In the genomic region with DNA sequence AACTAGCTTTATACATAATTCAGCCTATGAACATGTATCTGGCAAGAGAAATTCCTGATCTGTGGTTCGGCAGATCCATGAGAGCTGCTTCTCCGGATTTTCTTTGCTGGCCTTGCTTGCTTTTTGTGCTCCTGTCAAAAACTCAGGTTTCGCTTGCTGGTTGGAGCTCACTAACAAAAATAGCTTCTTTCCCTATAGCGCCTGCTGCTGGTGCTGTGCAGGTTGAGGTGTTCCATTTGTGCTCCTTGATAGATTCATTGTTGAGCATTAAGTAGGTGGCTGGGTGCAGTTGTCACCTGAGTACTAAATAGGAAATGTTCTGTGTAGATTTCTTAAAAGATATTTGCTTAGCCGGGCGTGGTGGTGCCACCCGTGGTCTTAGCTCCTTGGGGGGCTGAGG, we compare ENCODE assay signal across 19 cellular contexts.
DNase-seq lines count a peak whose midpoint lies in the region; ATAC-seq and TF ChIP-seq lines count a peak whose summit lies in the region.
"Had no signal": no experiment of that assay in that cellular context is flagged by ENCODE, and none has a peak within 500 bp of the region (broad histone marks: within the 10 kb centered on the region; RNA-seq: fewer than 3 reads in every experiment).

No MANE protein-coding gene starts in this region.

- 91 to 94% methylated on average over 7 of the region's 7 CpGs for WGBS in upper lobe of left lung, 2 donors

- peak overlapping the region in 2 of 3 experiments; percentile 53 to 54 for H3K27ac Mint-ChIP-seq in nephron
- H3K27ac Mint-ChIP-seq: CD14-positive monocyte; T-helper 1 cell treated with Interleukin-12 subunit alpha and Interleukin-12 subunit beta and Interleukin-4 antibody, amounts not matched to agents 30 μg/mL and 1 μg/mL, for 36 hours had no signal

- TF ChIP-seq EP300 in upper lobe of left lung (IDR thresholded peaks at IDR 0.05) = no peak

- H3K4me3 Mint-ChIP-seq in nephron = no peak overlapping the region
- H3K4me3 Mint-ChIP-seq: CD14-positive monocyte; T-helper 1 cell treated with Interleukin-12 subunit alpha and Interleukin-12 subunit beta and Interleukin-4 antibody, amounts not matched to agents 30 μg/mL and 1 μg/mL, for 36 hours had no signal

- H3K27me3 ChIP-seq in dorsolateral prefrontal cortex = no peaks in the 10 kb centered on the region
- no peaks in the 10 kb centered on the region for H3K27me3 ChIP-seq in upper lobe of left lung

- H3K9me3 Mint-ChIP-seq in nephron = no peaks in the 10 kb centered on the region
- H3K9me3 Mint-ChIP-seq: CD14-positive monocyte; T-helper 1 cell treated with Interleukin-12 subunit alpha and Interleukin-12 subunit beta and Interleukin-4 antibody, amounts not matched to agents 30 μg/mL and 1 μg/mL, for 36 hours had no signal

- H3K9me3 ChIP-seq in upper lobe of left lung = no peaks in the 10 kb centered on the region

- H3K27me3 Mint-ChIP-seq in nephron (ENCODE audit: low read depth) = peaks cover 3% of the 10 kb centered on the region

- H3K4me3 ChIP-seq in dorsolateral prefrontal cortex = no peak overlapping the region
- H3K4me3 ChIP-seq in upper lobe of left lung = no peak overlapping the region
- H3K4me3 ChIP-seq: PC-9 had no signal

- ATAC-seq in HG03135 (IDR thresholded peaks at IDR 0.05; ENCODE audit: unreplicated experiment) = no peak
- ATAC-seq in upper lobe of left lung (ENCODE audit: low FRiP score in 2 of 2) = no peak

- no peaks in the 10 kb centered on the region for H3K36me3 ChIP-seq in upper lobe of left lung

- H3K36me3 Mint-ChIP-seq in nephron (ENCODE audit: low read depth) = peaks cover 15% of the 10 kb centered on the region
- H3K36me3 Mint-ChIP-seq: CD14-positive monocyte had no signal

- TF ChIP-seq CTCF in GM12872 (IDR thresholded peaks at IDR 0.05; ENCODE audit: insufficient read depth, low read depth, low read length) = 0 out of 3 replicates have a peak, but pooled peaks have one; percentile 4
- TF ChIP-seq CTCF in LNCAP (IDR thresholded peaks at IDR 0.05) = 0 out of 2 replicates have a peak, but pooled peaks have one; percentile 27
- no peak for TF ChIP-seq CTCF in dorsolateral prefrontal cortex (IDR thresholded peaks at IDR 0.05 in 54 of 56, conservative IDR thresholded peaks at IDR 0.05 in 2 of 56; ENCODE audit: low read depth in 1 of 56, partially characterized antibody in 56 of 56)
- TF ChIP-seq CTCF in nephron (IDR thresholded peaks at IDR 0.05; ENCODE audit: unreplicated experiment in 3 of 3) = no peak
- no peak for TF ChIP-seq CTCF in upper lobe of left lung (IDR thresholded peaks at IDR 0.05)

- TF ChIP-seq POLR2A in upper lobe of left lung (IDR thresholded peaks at IDR 0.05) = no peak

- peak overlapping the region in 36 of 59 donors; percentile 4 to 96 (median 60) for H3K27ac ChIP-seq in dorsolateral prefrontal cortex
- H3K27ac ChIP-seq in upper lobe of left lung = no peak overlapping the region
- H3K27ac ChIP-seq: PC-9 had no signal

- H3K4me1 ChIP-seq in upper lobe of left lung = no peaks in the 10 kb centered on the region

- H3K4me1 Mint-ChIP-seq in nephron = peaks cover 55% of the 10 kb centered on the region

- no peak for DNase-seq in dorsolateral prefrontal cortex
- DNase-seq in upper lobe of left lung = no peak
- no peak for DNase-seq in stimulated activated CD4-positive, alpha-beta T cell treated with anti-CD3 and anti-CD28 coated beads, Interleukin-1b, Interleukin-23, amount 100 ng/mL, for 48 hours
- no peak for DNase-seq in stimulated activated CD4-positive, alpha-beta T cell treated with anti-CD3 and anti-CD28 coated beads, Interleukin-2, amount 100 ng/mL, for 48 hours
- DNase-seq: DMS 273 treated with DMSO at 0.1 percent for 48 hours, DND-41, HCEC 1CT, NCI-H1105 treated with DMSO at 0.1 percent for 48 hours, NCI-H1694 treated with DMSO at 0.1 percent for 48 hours, NCI-H2107, NCI-H345, NCI-H526, PC-9 had no signal

- intact Hi-C loops in dorsolateral prefrontal cortex (cut with DNase I) = loop anchor here in 1 of 2 donors (10.0 kb wide), 1 partner anchor 234 kb away; a partner anchor contains a TSS

Comparison
In these comparisons a context has a peak if more than half of its experiments do, and no peak if none do; other contexts are left out.
1. CTCF ChIP-seq: peak in GM12872 (single experiment) and LNCAP (single experiment); none in dorsolateral prefrontal cortex (0 of 56), nephron (0 of 3) and upper lobe of left lung (0 of 6).
2. H3K27ac ChIP-seq: peak in dorsolateral prefrontal cortex (36 of 59); none in upper lobe of left lung (0 of 4).